Comparison of ENCODE assay signal across 14 cellular contexts in the genomic region with DNA sequence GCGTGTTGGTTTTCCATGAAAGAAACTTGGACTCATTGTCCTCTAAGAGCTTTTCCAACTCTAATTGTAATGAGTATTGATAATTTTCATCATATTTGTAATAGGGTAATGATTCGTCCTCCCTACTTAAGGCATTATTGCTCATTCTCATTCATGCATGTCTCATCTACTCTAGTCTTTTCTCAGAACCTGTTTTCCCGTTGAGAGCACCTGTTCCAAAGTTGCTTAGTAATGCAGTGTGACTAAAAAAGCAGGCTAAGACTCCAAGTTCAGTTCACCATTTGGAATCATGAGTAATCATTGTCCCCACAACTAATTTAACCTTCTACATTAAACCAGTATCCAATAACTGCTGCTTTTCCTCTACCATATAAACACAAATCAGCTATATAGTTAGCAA.
DNase-seq lines count a peak whose midpoint lies in the region; ATAC-seq and TF ChIP-seq lines count a peak whose summit lies in the region.
"Had no signal": no experiment of that assay in that cellular context is flagged by ENCODE, and none has a peak within 500 bp of the region (broad histone marks: within the 10 kb centered on the region; RNA-seq: fewer than 3 reads in every experiment).

No MANE protein-coding gene starts in this region.

- peaks cover 36% of the 10 kb centered on the region for H3K4me1 ChIP-seq in foreskin keratinocyte
- H3K4me1 ChIP-seq: spleen had no signal

- no peak for TF ChIP-seq CTCF in foreskin keratinocyte (conservative IDR thresholded peaks at IDR 0.05)

- DNase-seq in DMS53 treated with DMSO at 0.1 percent for 48 hours (lab: John Stamatoyannopoulos, UW; ENCODE audit: unreplicated experiment) (peak; percentile 1), LHCN-M2 (ENCODE audit: low read depth) (peak; percentile 88), foreskin keratinocyte (peak in 1 of 2 donors; percentile 88), DMS114 treated with DMSO at 0.1 percent for 48 hours (lab: John Stamatoyannopoulos, UW; ENCODE audit: unreplicated experiment) (no peak), inferior parietal cortex (ENCODE audit: extremely low spot score) (no peak), NCI-H146 treated with DMSO at 0.1 percent for 48 hours (lab: John Stamatoyannopoulos, UW; ENCODE audit: unreplicated experiment) (no peak)
- DNase-seq: activated naive CD8-positive, alpha-beta T cell treated with anti-CD3 and anti-CD28 coated beads, Interleukin-2, amount 10 ng/mL, durations not matched to agents 7 days and 5 days; effector memory CD8-positive, alpha-beta T cell; kidney; NCI-H1105; spleen; T-cell had no signal

- peak overlapping the region; percentile 80 for H3K27ac ChIP-seq in foreskin keratinocyte
- H3K27ac ChIP-seq: spleen had no signal

- no peaks in the 10 kb centered on the region for H3K27me3 ChIP-seq in foreskin keratinocyte
- H3K27me3 ChIP-seq: spleen had no signal

- peak; percentile 42 for ATAC-seq in GM19351 (IDR thresholded peaks at IDR 0.05; ENCODE audit: unreplicated experiment)
- peak; percentile 84 for ATAC-seq in foreskin keratinocyte
- no peak for ATAC-seq in GM21367 (IDR thresholded peaks at IDR 0.05; ENCODE audit: unreplicated experiment)
- ATAC-seq: effector memory CD8-positive, alpha-beta T cell; T-cell had no signal

Comparison
In these comparisons a context has a peak if more than half of its experiments do, and no peak if none do; other contexts are left out.
1. DNase-seq: peak in DMS53 treated with DMSO at 0.1 percent for 48 hours (single experiment) and LHCN-M2 (single experiment); none in DMS114 treated with DMSO at 0.1 percent for 48 hours (single experiment), inferior parietal cortex (single experiment) and NCI-H146 treated with DMSO at 0.1 percent for 48 hours (single experiment).